ENCODE assay signal across 8 cellular contexts in the genomic region with DNA sequence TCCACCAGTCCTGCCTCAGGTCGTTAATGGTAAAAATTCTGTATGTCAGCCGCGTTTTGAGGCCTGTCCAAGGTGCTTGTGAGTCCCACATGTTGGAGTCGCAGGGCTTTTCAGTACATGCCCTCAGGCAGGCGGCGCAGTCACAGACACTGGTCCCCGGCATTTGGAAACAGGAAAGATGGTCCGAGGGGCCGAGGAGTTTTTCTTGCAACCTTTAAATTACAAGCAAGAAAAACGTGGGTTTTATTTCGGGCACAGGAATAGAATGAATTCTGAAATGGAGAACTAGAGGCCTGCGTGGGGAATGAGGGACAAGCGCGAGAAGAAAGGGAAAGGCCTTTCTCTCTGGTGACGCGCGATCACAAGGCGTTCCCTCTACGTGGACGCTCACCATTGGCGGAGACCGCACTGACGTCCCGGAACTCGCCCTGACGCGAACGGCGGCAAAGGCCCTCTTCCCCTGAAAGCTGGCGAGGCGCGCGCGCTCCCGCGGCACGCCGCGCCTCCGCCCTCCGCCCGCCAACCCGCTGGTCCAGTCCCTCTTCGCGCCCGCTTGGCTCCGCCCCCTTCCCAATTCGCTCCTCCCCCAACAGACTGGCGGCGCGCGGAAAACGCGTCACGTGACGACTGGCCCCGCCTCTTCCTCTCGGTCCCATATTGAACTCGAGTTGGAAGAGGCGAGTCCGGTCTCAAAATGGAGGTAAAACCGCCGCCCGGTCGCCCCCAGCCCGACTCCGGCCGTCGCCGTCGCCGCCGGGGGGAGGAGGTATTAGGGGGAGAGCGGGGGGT. TPM values are rescaled to one million over a fixed set of nuclear protein-coding genes. Genes with fewer than 3 reads are reported as not detected.
DNase-seq lines count a peak whose midpoint lies in the region; ATAC-seq, FAIRE-seq and TF ChIP-seq lines count a peak whose summit lies in the region.

A gene (plus strand): TSS at position 689 of the 789 bp plus-strand sequence. CDS start 6 bp downstream, at position 695.

- DNase-seq in Caco-2 = peak; percentile 99
- peak; percentile 96 for DNase-seq in HTR-8/SVneo (ENCODE audit: insufficient read length, low spot score)
- peak; percentile 98 for DNase-seq in NOMO-1 treated with dmso at 0.1 percent for 144 hours (lab: John Stamatoyannopoulos, UW; ENCODE audit: unreplicated experiment)
- DNase-seq in activated CD8-positive, alpha-beta memory T cell treated with anti-CD3 and anti-CD28 coated beads for 48 hours (ENCODE audit: low read depth in 2 of 3, low spot score in 2 of 3) = peak; percentile 97 to 99 (median 98)
- DNase-seq in H1 (ENCODE audit: low read depth in 1 of 2, low spot score in 2 of 2) = peak; percentile 98 to 100
- DNase-seq in memory B cell (ENCODE audit: low spot score in 2 of 2) = peak; percentile 99 to 100
- DNase-seq in stimulated activated CD8-positive, alpha-beta memory T cell treated with anti-CD3 and anti-CD28 coated beads, Interleukin-12 subunit alpha, Interleukin-12 subunit beta, amount 100 ng/mL, for 24 hours (ENCODE audit: extremely low read depth) = peak; percentile 97

- peak within 1 kb of the TSS; percentile 98 to 99 (median 98) for H3K9ac ChIP-seq in H1 (replicated peaks in 1 of 4; ENCODE audit: extremely low read depth in 1 of 4, low read depth in 3 of 4, low read length in 3 of 4)

- no peak within 1 kb of the TSS for H3K23ac ChIP-seq in H1 (ENCODE audit: insufficient read length)

- peak; percentile 95 for FAIRE-seq in HTR-8/SVneo (lab: Jason Lieb, UNC)
- FAIRE-seq in H1 (lab: Jason Lieb, UNC) = peak; percentile 36

- peak within 1 kb of the TSS; percentile 100 for H4K8ac ChIP-seq in H1 (ENCODE audit: extremely low read depth, insufficient read depth, low read length)

- H2AK5ac ChIP-seq in H1 (ENCODE audit: low read depth, low read length) = 0 out of 2 replicates have a peak within 1 kb of the TSS, but pooled peaks have one; percentile 1

- H4K91ac ChIP-seq in H1 (replicated peaks; ENCODE audit: insufficient read length, low read length) = peak within 1 kb of the TSS; percentile 91

- no peak within 1 kb of the TSS for H3K4ac ChIP-seq in H1 (replicated peaks; ENCODE audit: insufficient read length, low read depth, low read length)

- H3K56ac ChIP-seq in H1 (replicated peaks; ENCODE audit: insufficient read length, low read depth, low read length) = peak within 1 kb of the TSS; percentile 99

- peak within 1 kb of the TSS; percentile 72 for H3K4me3 ChIP-seq in Caco-2 (ENCODE audit: low read depth, low read length)
- peak within 1 kb of the TSS; percentile 73 to 91 (median 79) for H3K4me3 ChIP-seq in H1 (ENCODE audit: extremely low read depth in 1 of 4, insufficient read depth in 2 of 4, low read depth in 3 of 4, low read length in 4 of 4)

- H3K79me1 ChIP-seq in H1 (ENCODE audit: low read depth, low read length) = no peaks in the 10 kb centered on the region; the same call in 1 of the 2 replicates

- H3K4me1 Mint-ChIP-seq in Caco-2 (ENCODE audit: low read depth, unreplicated experiment) (peaks cover 8% of the 10 kb centered on the region), memory B cell (peaks cover 16% of the 10 kb centered on the region)

- CTCF ChIA-PET in Caco-2 (lab: Charles Lee) = interaction anchor here (0.6 to 1.5 kb wide), 4 partner anchors 11 to 53 kb away, joined by 4 read pairs; no protein-coding TSS in a partner anchor
- CTCF ChIA-PET in H1 (lab: Charles Lee; ENCODE audit: partially characterized antibody) = interaction anchor here (0.7 to 1.0 kb wide), 3 partner anchors 16 to 72 kb away, joined by 3 to 5 read pairs (median 4); no protein-coding TSS in a partner anchor

- no TSS peak for BruUV-seq in Caco-2 (replicated peaks; lab: Mats Ljungman, UMichigan)

- WGBS in H1 (ENCODE audit: extremely low coverage in 1 of 2, insufficient coverage in 1 of 2, insufficient read length in 1 of 2, insufficient replicate concordance in 2 of 2, low coverage in 1 of 2, low lambda C conversion rate in 2 of 2, missing lambda C conversion rate in 1 of 2), 2 experiments = 2% methylated on average over 37 of the region's 74 CpGs; no CpG with 5 or more reads in 1 of the 2 experiments

- H3K4me1 ChIP-seq in Caco-2 = peaks cover 22% of the 10 kb centered on the region
- H3K4me1 ChIP-seq in H1 (replicated peaks in 1 of 4; ENCODE audit: control insufficient read depth in 3 of 4, insufficient read depth in 4 of 4, low read length in 3 of 4) = peaks cover 2 to 5% (median 4%) of the 10 kb centered on the region in 4 experiments; a peak in 5 of 7 replicates

- H3K36me3 Mint-ChIP-seq in Caco-2 (ENCODE audit: insufficient read depth, unreplicated experiment) (peaks cover 60% of the 10 kb centered on the region), memory B cell (peaks cover 16% of the 10 kb centered on the region)

- peak; percentile 70 to 97 for TF ChIP-seq POLR2A in H1 (IDR thresholded peaks at IDR 0.05; ENCODE audit: control extremely low read depth in 1 of 2, low read depth in 2 of 2, low read length in 2 of 2)

- H3K4me3 Mint-ChIP-seq in Caco-2 (ENCODE audit: unreplicated experiment) (peak within 1 kb of the TSS; percentile 87), memory B cell (peak within 1 kb of the TSS; percentile 91)

- no peak for TF ChIP-seq RAD21 in H1 (IDR thresholded peaks at IDR 0.05 in 1 of 2, conservative IDR thresholded peaks at IDR 0.05 in 1 of 2; ENCODE audit: low read depth in 2 of 2, low read length in 2 of 2)

- no peaks in the 10 kb centered on the region for H3K27me3 Mint-ChIP-seq in Caco-2 (ENCODE audit: insufficient read depth, unreplicated experiment)
- no peaks in the 10 kb centered on the region for H3K27me3 Mint-ChIP-seq in memory B cell

- peak within 1 kb of the TSS; percentile 18 for H2BK120ac ChIP-seq in H1 (replicated peaks; ENCODE audit: low read depth, low read length)

- 0 out of 2 replicates have a peak within 1 kb of the TSS, but pooled peaks have one; percentile 19 for H2BK12ac ChIP-seq in H1 (ENCODE audit: low read depth, low read length)

- peak within 1 kb of the TSS; percentile 99 for H3K27ac Mint-ChIP-seq in Caco-2 (ENCODE audit: unreplicated experiment)
- H3K27ac Mint-ChIP-seq in memory B cell = peak within 1 kb of the TSS; percentile 99

- peaks cover 11 to 12% of the 10 kb centered on the region in 2 experiments for H4K20me1 ChIP-seq in H1 (replicated peaks in 1 of 2; ENCODE audit: control insufficient read depth in 1 of 2, insufficient read depth in 2 of 2, low read length in 2 of 2)

- no peaks in the 10 kb centered on the region for H3K27me3 ChIP-seq in Caco-2 (replicated peaks; ENCODE audit: control insufficient read depth, insufficient read depth, low read length)
- H3K27me3 ChIP-seq in H1 (replicated peaks in 1 of 4; ENCODE audit: control insufficient read depth in 3 of 4, extremely low read depth in 1 of 4, insufficient read depth in 3 of 4, low read length in 3 of 4) = no peaks in the 10 kb centered on the region

- POLR2A ChIA-PET in Caco-2 (lab: Charles Lee) (interaction anchor here (0.6 to 1.7 kb wide), 6 partner anchors 9 to 943 kb away, joined by 3 to 22 read pairs (median 6); a partner anchor contains a TSS), H1 (lab: Charles Lee; ENCODE audit: partially characterized antibody) (interaction anchor here (0.7 to 5.0 kb wide), 22 partner anchors 10 to 129 kb away, joined by 3 to 128 read pairs (median 5); a partner anchor contains a TSS)

- peak within 1 kb of the TSS; percentile 86 to 88 for H3K4me2 ChIP-seq in H1 (ENCODE audit: insufficient read depth in 1 of 2, low read depth in 2 of 2, low read length in 2 of 2)

- peak within 1 kb of the TSS; percentile 95 for H2BK5ac ChIP-seq in H1 (ENCODE audit: low read depth, low read length)

- H2BK20ac ChIP-seq in H1 (ENCODE audit: low read length) = no peak within 1 kb of the TSS

- peaks cover 10 to 59% of the 10 kb centered on the region in 2 experiments for H3K79me2 ChIP-seq in H1 (ENCODE audit: control insufficient read depth in 1 of 2, insufficient read depth in 2 of 2, low read length in 2 of 2)

- peak within 1 kb of the TSS; percentile 75 for H4K5ac ChIP-seq in H1 (ENCODE audit: insufficient read length, low read depth, low read length)

- peak within 1 kb of the TSS; percentile 99 for H3K27ac ChIP-seq in H1 (ENCODE audit: low read depth, low read length)

- intact Hi-C loops in Caco-2 (cut with micrococcal nuclease; ENCODE audit: unreplicated experiment) = loop anchor here (1.0 to 2.0 kb wide), 5 partner anchors 25 to 187 kb away; no protein-coding TSS in a partner anchor

- H3K9me3 Mint-ChIP-seq in Caco-2 (ENCODE audit: unreplicated experiment) = no peaks in the 10 kb centered on the region
- no peaks in the 10 kb centered on the region for H3K9me3 Mint-ChIP-seq in memory B cell

- no peak within 1 kb of the TSS for H2BK15ac ChIP-seq in H1 (ENCODE audit: low read length)

- ATAC-seq in GM21367 (IDR thresholded peaks at IDR 0.05; ENCODE audit: unreplicated experiment) (peak; percentile 80), memory B cell (ENCODE audit: low read depth) (peak; percentile 80)

- H3K36me3 ChIP-seq in Caco-2 (ENCODE audit: control insufficient read depth, insufficient read depth, low read length) (no peaks in the 10 kb centered on the region), H1 (ENCODE audit: control insufficient read depth in 2 of 4, insufficient read depth in 4 of 4, low read length in 3 of 4) (peaks cover 18 to 27% (median 23%) of the 10 kb centered on the region in 4 experiments)

- no peak; a peak in 1 of 3 replicates for TF ChIP-seq EP300 in H1 (IDR thresholded peaks at IDR 0.05; ENCODE audit: borderline replicate concordance in 1 of 2, low read depth in 2 of 2, low read length in 2 of 2)

- H3K14ac ChIP-seq in H1 (ENCODE audit: insufficient read length) = no peak within 1 kb of the TSS

- H3K18ac ChIP-seq in H1 (ENCODE audit: extremely low read depth, low read length) = peak within 1 kb of the TSS; percentile 95

- H3K9me3 ChIP-seq in Caco-2 = no peaks in the 10 kb centered on the region
- no peaks in the 10 kb centered on the region for H3K9me3 ChIP-seq in H1 (ENCODE audit: insufficient read depth in 2 of 2, low read depth in 1 of 2, low read length in 1 of 2)

- TF ChIP-seq CTCF in Caco-2 (IDR thresholded peaks at IDR 0.05; ENCODE audit: insufficient read depth in 1 of 2, low read depth in 1 of 2, low read length in 1 of 2, severe bottlenecking in 1 of 2, unreplicated experiment in 1 of 2) = peak in 1 of 2 experiments; percentile 37
- no peak for TF ChIP-seq CTCF in H1 (IDR thresholded peaks at IDR 0.05; ENCODE audit: control extremely low read depth in 1 of 3, insufficient read depth in 1 of 3, low read depth in 1 of 3, low read length in 3 of 3)

- no peaks in the 10 kb centered on the region; the same call in none of the 2 replicates for H3K23me2 ChIP-seq in H1 (ENCODE audit: low read depth, low read length)

- no peak within 1 kb of the TSS for H2AFZ ChIP-seq in H1 (ENCODE audit: low read length)

RNA-seq across cellular contexts. Expression of the gene that starts here (rescaled TPM):
- 322 and 332 TPM in 2 replicates for total RNA-seq in Caco-2 (2022)
- 390 and 408 TPM in 2 replicates for total RNA-seq in H1 (2021; fragmentation: NEBNext Ultra II Directional; extraction: Animal tissue kit (Norgen Biotek cat#: 25700))
- 43.6 and 66.1 TPM in 2 replicates for polyA plus RNA-seq in H1 (2011; rRNA removed)
- 182 TPM for polyA plus RNA-seq in H1 (2011; cell fraction: cytosol; rRNA removed)
- polyA plus RNA-seq in H1 (2011; cell fraction: nucleus; rRNA removed) = 30.7 TPM
- polyA plus RNA-seq in H1 (2012, experiment 1 of 2) = 631 to 695 TPM (median 656 TPM) in 4 replicates
- polyA plus RNA-seq in H1 (2012, experiment 2 of 2) = 77.6 TPM
- polyA plus RNA-seq in H1 (2013, experiment 1 of 2) = 348 TPM
- 367 TPM for polyA plus RNA-seq in H1 (2013, experiment 2 of 2)
- 30.3 and 37.2 TPM in 2 replicates for polyA minus RNA-seq in H1 (2011; rRNA and poly(A)+ RNA removed)
- 58.9 TPM for polyA minus RNA-seq in H1 (2011; cell fraction: cytosol; rRNA and poly(A)+ RNA removed)
- polyA minus RNA-seq in H1 (2011; cell fraction: nucleus; rRNA and poly(A)+ RNA removed) = 65.0 TPM

Comparison
In these comparisons a context has a peak if more than half of its experiments do, and no peak if none do; other contexts are left out.
1. Peak in every context shown above with its lines: DNase-seq, ATAC-seq, H3K4me3 ChIP-seq and H3K27ac ChIP-seq.